Comparison of ENCODE assay signal across 18 cellular contexts in the genomic region with DNA sequence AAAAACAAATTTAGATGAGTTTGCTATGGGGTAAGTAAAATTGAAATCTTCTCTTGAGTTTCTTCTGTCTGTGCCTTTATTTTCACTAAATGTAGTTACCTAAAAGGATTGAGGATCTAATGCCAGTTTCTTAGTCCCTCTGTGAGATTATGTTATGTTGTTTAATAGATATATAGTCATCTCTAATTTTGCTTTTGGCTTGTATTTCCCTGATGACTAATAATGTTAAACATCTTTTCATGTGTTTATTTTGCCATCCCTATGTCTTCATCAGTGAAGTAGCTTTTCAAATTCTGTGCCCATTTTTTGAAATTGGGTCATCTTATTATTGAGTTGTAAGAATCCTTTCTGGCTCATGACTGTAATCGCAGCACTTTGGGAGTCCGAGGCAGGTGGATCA. TPM values are rescaled to one million over a fixed set of nuclear protein-coding genes. Genes with fewer than 3 reads are reported as not detected.
DNase-seq lines count a peak whose midpoint lies in the region; ATAC-seq, FAIRE-seq and TF ChIP-seq lines count a peak whose summit lies in the region.
"Had no signal": no experiment of that assay in that cellular context is flagged by ENCODE, and none has a peak within 500 bp of the region (broad histone marks: within the 10 kb centered on the region; RNA-seq: fewer than 3 reads in every experiment).

No MANE protein-coding gene starts in this region.

- H3K4me3 ChIP-seq in GM23248 (no peak overlapping the region), astrocyte of the spinal cord (ENCODE audit: low read depth, low read length) (no peak overlapping the region), fibroblast of pulmonary artery (replicated peaks; ENCODE audit: low read depth, low read length) (no peak overlapping the region), kidney (ENCODE audit: low read length in 2 of 2) (no peak overlapping the region)
- H3K4me3 ChIP-seq: BLaER1 treated with 17β-estradiol and CSF1 and Interleukin-3, amounts not matched to agents 10 nM and 100 nM; SJCRH30 had no signal

- intact Hi-C loops in kidney (cut with DNase I): no loop called here

- no peak for TF ChIP-seq CTCF in 22Rv1 (IDR thresholded peaks at IDR 0.05)
- TF ChIP-seq CTCF in astrocyte of the spinal cord (IDR thresholded peaks at IDR 0.05; ENCODE audit: low read depth, low read length): no peak
- TF ChIP-seq CTCF in fibroblast of pulmonary artery (IDR thresholded peaks at IDR 0.05; ENCODE audit: low read length, missing control alignments): no peak
- no peak for TF ChIP-seq CTCF in kidney (IDR thresholded peaks at IDR 0.05; ENCODE audit: borderline replicate concordance, extremely low read depth, insufficient read depth)

- 0 out of 2 replicates have a peak, but pooled peaks cover 5% of the 10 kb centered on the region for H3F3A ChIP-seq in GM23248 (ENCODE audit: insufficient read depth)

- FAIRE-seq in kidney (lab: Jason Lieb, UNC): no peak

- H3K9me3 ChIP-seq in GM23248 (ENCODE audit: low read depth) (no peaks in the 10 kb centered on the region), kidney (ENCODE audit: control insufficient read depth in 1 of 2, low read length in 2 of 2) (no peaks in the 10 kb centered on the region)
- H3K9me3 ChIP-seq: SJCRH30 had no signal

- peak overlapping the region; percentile 55 for H3K27ac ChIP-seq in 22Rv1
- H3K27ac ChIP-seq in GM23248: no peak overlapping the region
- no peak overlapping the region for H3K27ac ChIP-seq in kidney (ENCODE audit: low read depth in 2 of 2, low read length in 2 of 2)
- H3K27ac ChIP-seq: BLaER1 treated with 17β-estradiol and CSF1 and Interleukin-3, amounts not matched to agents 10 nM and 100 nM; HL-60; SJCRH30 had no signal

- in situ Hi-C loops in GM23248 (cut with MboI) (no loop called here), astrocyte of the spinal cord (cut with HindIII; ENCODE audit: low sequenced_read_pairs) (no loop called here)

- WGBS in GM23248 (ENCODE audit: low coverage in 1 of 2, low lambda C conversion rate in 2 of 2, missing lambda C conversion rate in 2 of 2), 2 experiments: 100% methylated on average over 2 of the region's 2 CpGs

- H3K36me3 ChIP-seq in GM23248 (ENCODE audit: low read depth): peaks cover 13% of the 10 kb centered on the region
- H3K36me3 ChIP-seq in kidney (ENCODE audit: control insufficient read depth in 1 of 2, insufficient read depth in 2 of 2, low read length in 2 of 2): peaks cover 6 to 14% of the 10 kb centered on the region in 2 donors

- no peak overlapping the region for H2AFZ ChIP-seq in GM23248

- H3K9ac ChIP-seq in GM23248: no peak overlapping the region
- no peak overlapping the region for H3K9ac ChIP-seq in kidney (ENCODE audit: low read length in 2 of 2)
- H3K9ac ChIP-seq: BLaER1 treated with 17β-estradiol and CSF1 and Interleukin-3, amounts not matched to agents 10 nM and 100 nM had no signal

- H4K20me1 ChIP-seq in GM23248 (ENCODE audit: insufficient read depth): 0 out of 2 replicates have a peak, but pooled peaks cover 3% of the 10 kb centered on the region

- no peaks in the 10 kb centered on the region for H3K9me2 ChIP-seq in GM23248 (ENCODE audit: insufficient read depth)

- no peaks in the 10 kb centered on the region for H3K27me3 ChIP-seq in GM23248 (replicated peaks; ENCODE audit: insufficient read depth)
- H3K27me3 ChIP-seq: BLaER1 treated with 17β-estradiol and CSF1 and Interleukin-3, amounts not matched to agents 10 nM and 100 nM; SJCRH30 had no signal

- H3K4me1 ChIP-seq in GM23248 (ENCODE audit: insufficient read depth): no peaks in the 10 kb centered on the region
- no peaks in the 10 kb centered on the region for H3K4me1 ChIP-seq in kidney (ENCODE audit: control insufficient read depth in 1 of 2, insufficient read depth in 1 of 2, low read depth in 1 of 2, low read length in 2 of 2)
- H3K4me1 ChIP-seq: SJCRH30 had no signal

- DNase-seq in GM23248 (peak; percentile 38), astrocyte of the spinal cord (ENCODE audit: low read depth, low spot score) (peak; percentile 4), fibroblast of pulmonary artery (ENCODE audit: low read depth) (peak; percentile 3), NCI-H146 treated with DMSO at 0.1 percent for 48 hours (lab: John Stamatoyannopoulos, UW; ENCODE audit: unreplicated experiment) (no peak), hippocampal formation (lab: John Stamatoyannopoulos, UW) (no peak), kidney (no peak)
- DNase-seq in stimulated activated naive CD8-positive, alpha-beta T cell treated with anti-CD3 and anti-CD28 coated beads, Interleukin-15, Interleukin-2, amounts not matched to agents 100 U/mL and 50 U/mL, for 24 hours: no peak
- DNase-seq: CD8-positive, alpha-beta T cell; DMS53; H9; NCI-H1417 treated with DMSO at 0.1 percent for 48 hours; NCI-H1930; NCI-H226; NCI-H524; SJCRH30 had no signal

- H3K79me2 ChIP-seq in GM23248 (ENCODE audit: insufficient read depth): peaks cover 20% of the 10 kb centered on the region; the same call in 1 of the 2 replicates

- ATAC-seq in stimulated activated naive CD8-positive, alpha-beta T cell treated with anti-CD3 and anti-CD28 coated beads, Interleukin-15, Interleukin-2, amounts not matched to agents 100 U/mL and 50 U/mL, for 24 hours: no peak
- ATAC-seq: CD8-positive, alpha-beta T cell had no signal

- no peak overlapping the region for H3K4me2 ChIP-seq in GM23248 (ENCODE audit: unreplicated experiment)
- H3K4me2 ChIP-seq: BLaER1 treated with 17β-estradiol and CSF1 and Interleukin-3, amounts not matched to agents 10 nM and 100 nM had no signal

RNA-seq across cellular contexts. Expression of a gene that starts 13.7 kb away (rescaled TPM):
- 8.0 and 9.7 TPM in 2 replicates for total RNA-seq in GM23248 (2014; rRNA removed; shearing (Covaris generic))
- polyA plus RNA-seq in GM23248 (2016; fragmentation: Nextera tagmentation; extraction: Ambion mirVana) (7.7 and 7.8 TPM in 2 replicates), kidney (ENCODE audit: insufficient read depth, low read depth, low replicate concordance) (12.5 TPM)
- total RNA-seq in kidney: 18.0 TPM

RNA-seq across cellular contexts. Expression of a gene that starts 13.8 kb away (rescaled TPM):
- total RNA-seq in GM23248 (2014; rRNA removed; shearing (Covaris generic)): 4.2 and 8.0 TPM in 2 replicates
- polyA plus RNA-seq in GM23248 (2016; fragmentation: Nextera tagmentation; extraction: Ambion mirVana): 5.3 and 5.5 TPM in 2 replicates
- 8.9 TPM for total RNA-seq in kidney
- polyA plus RNA-seq in kidney (ENCODE audit: insufficient read depth, low read depth, low replicate concordance): 19.3 TPM

Comparison
In these comparisons a context has a peak if more than half of its experiments do, and no peak if none do; other contexts are left out.
1. DNase-seq: peak in GM23248 (single experiment), astrocyte of the spinal cord (single experiment) and fibroblast of pulmonary artery (single experiment); none in NCI-H146 treated with DMSO at 0.1 percent for 48 hours (single experiment), hippocampal formation (0 of 2), kidney (single experiment) and stimulated activated naive CD8-positive, alpha-beta T cell treated with anti-CD3 and anti-CD28 coated beads, Interleukin-15, Interleukin-2, amounts not matched to agents 100 U/mL and 50 U/mL, for 24 hours (single experiment).